In the genomic region with DNA sequence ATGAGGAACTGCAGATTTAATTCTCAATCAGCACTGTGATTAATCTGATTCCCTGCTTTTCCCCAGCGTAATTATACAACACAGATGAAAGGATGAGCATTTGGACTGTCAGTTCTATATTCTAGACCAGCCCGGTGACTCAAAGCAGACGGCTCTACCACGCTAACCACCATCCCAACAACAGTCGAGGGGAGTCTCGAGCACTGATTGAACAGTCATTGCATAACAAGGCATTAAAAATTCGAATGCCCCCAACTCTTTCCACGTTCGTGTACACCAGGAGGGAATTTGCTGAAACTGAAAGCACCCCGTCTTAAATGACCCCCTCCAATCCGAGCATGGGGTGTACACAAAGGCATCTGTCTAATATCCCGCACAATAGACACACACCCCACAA, we compare ENCODE assay signal across 8 cellular contexts. TPM values are rescaled to one million over a fixed set of nuclear protein-coding genes. Genes with fewer than 3 reads are reported as not detected.
DNase-seq lines count a peak whose midpoint lies in the region; ATAC-seq and TF ChIP-seq lines count a peak whose summit lies in the region.

No MANE protein-coding gene starts in this region.

- BruUV-seq in IMR-90 (replicated peaks; lab: Mats Ljungman, UMichigan) = no TSS peak

- H3K4me3 Mint-ChIP-seq in activated B cell treated with CpG ODN at 0.5 μM for 24 hours = peak overlapping the region; percentile 91

- H3K9me3 ChIP-seq in IMR-90 (ENCODE audit: control insufficient read depth, insufficient read depth, low read length) (no peaks in the 10 kb centered on the region), neuronal stem cell (replicated peaks in 1 of 2; ENCODE audit: control insufficient read depth in 2 of 2, insufficient read depth in 1 of 2, low read depth in 1 of 2, low read length in 2 of 2) (no peaks in the 10 kb centered on the region)

- TF ChIP-seq POLR2A in IMR-90 (IDR thresholded peaks at IDR 0.05; ENCODE audit: low read depth, low read length) = no peak

- H3K9me1 ChIP-seq in IMR-90 (ENCODE audit: insufficient read depth, low read length) = no peaks in the 10 kb centered on the region

- peak overlapping the region; percentile 89 for H2AFZ ChIP-seq in IMR-90 (replicated peaks; ENCODE audit: low read length, poor library complexity)
- peak overlapping the region; percentile 95 for H2AFZ ChIP-seq in neuronal stem cell (ENCODE audit: low read length)

- H3K4me1 Mint-ChIP-seq in activated B cell treated with CpG ODN at 0.5 μM for 24 hours = peaks cover 26% of the 10 kb centered on the region

- H3K9ac ChIP-seq in IMR-90 (ENCODE audit: low read depth, low read length) (peak overlapping the region; percentile 94), neuronal stem cell (ENCODE audit: low read depth, low read length, poor library complexity) (no peak overlapping the region)

- no peak for TF ChIP-seq RAD21 in IMR-90 (IDR thresholded peaks at IDR 0.05; ENCODE audit: low read length)

- peak overlapping the region; percentile 32; the same call in 1 of the 2 replicates for H3K56ac ChIP-seq in IMR-90 (ENCODE audit: extremely low read depth, insufficient read depth, low read length)

- H4K91ac ChIP-seq in IMR-90 (ENCODE audit: insufficient read depth, low read depth, low read length) (no peak overlapping the region), neuronal stem cell (ENCODE audit: low read depth, low read length, poor library complexity) (no peak overlapping the region)

- H3K36me3 ChIP-seq in IMR-90 (ENCODE audit: control insufficient read depth, insufficient read depth, low read length) (no peaks in the 10 kb centered on the region), neuronal stem cell (replicated peaks in 1 of 2; ENCODE audit: control insufficient read depth in 2 of 2, insufficient read depth in 2 of 2, low read length in 2 of 2) (no peaks in the 10 kb centered on the region)

- H3K4me3 ChIP-seq in IMR-90 (ENCODE audit: insufficient read depth, low read depth, low read length) = peak overlapping the region; percentile 92
- peak overlapping the region; percentile 67 for H3K4me3 ChIP-seq in epithelial cell of esophagus (ENCODE audit: low read length)
- H3K4me3 ChIP-seq in neuronal stem cell (ENCODE audit: low read length in 2 of 2) = peak overlapping the region; percentile 84 to 94

- no peaks in the 10 kb centered on the region for H3K9me3 Mint-ChIP-seq in activated B cell treated with CpG ODN at 0.5 μM for 24 hours

- H3K4me2 ChIP-seq in IMR-90 (ENCODE audit: low read depth, low read length) (peak overlapping the region; percentile 82), neuronal stem cell (ENCODE audit: insufficient read depth, low read length, poor library complexity, severe bottlenecking) (peak overlapping the region; percentile 40)

- peak overlapping the region; percentile 65 for H2BK5ac ChIP-seq in IMR-90 (ENCODE audit: low read depth, low read length, poor library complexity, severe bottlenecking)
- no peak overlapping the region for H2BK5ac ChIP-seq in neuronal stem cell (ENCODE audit: low read length)

- no peak overlapping the region for H3K4ac ChIP-seq in IMR-90 (ENCODE audit: low read depth, low read length)
- no peak overlapping the region for H3K4ac ChIP-seq in neuronal stem cell (ENCODE audit: low read length)

- H3K36me3 Mint-ChIP-seq in activated B cell treated with CpG ODN at 0.5 μM for 24 hours (ENCODE audit: low read depth) = no peaks in the 10 kb centered on the region

- H3K23ac ChIP-seq in IMR-90 (ENCODE audit: low read depth, low read length) (peak overlapping the region; percentile 65), neuronal stem cell (ENCODE audit: low read depth, low read length, poor library complexity) (no peak overlapping the region)

- in situ Hi-C loops in Caki2 (cut with HindIII; ENCODE audit: low pct_unique_long_range_greater_than_20kb, low sequenced_read_pairs) = no loop called here
- in situ Hi-C loops in IMR-90 (cut with MboI; ENCODE audit: low sequenced_read_pairs) = no loop called here

- H2BK15ac ChIP-seq in IMR-90 (ENCODE audit: low read depth, low read length) = no peak overlapping the region
- no peak overlapping the region for H2BK15ac ChIP-seq in neuronal stem cell (ENCODE audit: low read length)

- CTCF ChIA-PET in IMR-90 (lab: Yijun Ruan, JAX) = interaction anchor here (0.6 kb wide), 1 partner anchor 22 kb away, joined by 3 read pairs; no protein-coding TSS in a partner anchor
- CTCF ChIA-PET in activated B cell treated with CpG ODN at 0.5 μM for 24 hours (lab: Charles Lee) = no interaction called here

- H3K27me3 ChIP-seq in IMR-90 (ENCODE audit: control insufficient read depth, insufficient read depth, low read length) (peaks cover 7% of the 10 kb centered on the region), neuronal stem cell (ENCODE audit: control insufficient read depth in 3 of 3, insufficient read depth in 3 of 3, low read depth in 1 of 3, low read length in 3 of 3) (peaks cover 0 to 13% (median 0%) of the 10 kb centered on the region in 3 experiments)

- WGBS in IMR-90 (ENCODE audit: extremely low coverage in 2 of 2, insufficient read length in 1 of 2), 2 experiments = no CpG with 5 or more reads among the region's 12 CpGs
- no CpG with 5 or more reads among the region's 12 CpGs for WGBS in neuronal stem cell (ENCODE audit: extremely low coverage in 2 of 2, insufficient read length in 2 of 2, insufficient replicate concordance in 1 of 2), 2 donors

- TF ChIP-seq CTCF in IMR-90 (conservative IDR thresholded peaks at IDR 0.05; ENCODE audit: low read depth, low read length) = no peak
- TF ChIP-seq CTCF in activated B cell treated with CpG ODN at 0.5 μM for 24 hours (IDR thresholded peaks at IDR 0.05) = no peak
- no peak for TF ChIP-seq CTCF in epithelial cell of esophagus (IDR thresholded peaks at IDR 0.05; ENCODE audit: insufficient read depth, low read depth, low read length, missing control alignments)

- H2AK9ac ChIP-seq in IMR-90 (replicated peaks; ENCODE audit: low read depth, low read length, poor library complexity) = no peak overlapping the region

- no peak overlapping the region for H2BK120ac ChIP-seq in IMR-90 (ENCODE audit: low read depth, low read length)
- no peak overlapping the region for H2BK120ac ChIP-seq in neuronal stem cell (ENCODE audit: low read depth, low read length)

- no peak overlapping the region for H2BK12ac ChIP-seq in neuronal stem cell (ENCODE audit: low read length)

- peak overlapping the region; percentile 81 for H3K27ac Mint-ChIP-seq in activated B cell treated with CpG ODN at 0.5 μM for 24 hours

- no peak overlapping the region for H4K5ac ChIP-seq in IMR-90 (ENCODE audit: low read depth, low read length)

- no peak overlapping the region for H2BK20ac ChIP-seq in IMR-90 (ENCODE audit: low read depth, low read length)

- H2AK5ac ChIP-seq in IMR-90 (ENCODE audit: low read depth, low read length) (no peak overlapping the region), neuronal stem cell (ENCODE audit: low read depth, low read length) (no peak overlapping the region)

- no peaks in the 10 kb centered on the region for H3K4me1 ChIP-seq in IMR-90 (ENCODE audit: control insufficient read depth, insufficient read depth, low read length)
- no peaks in the 10 kb centered on the region for H3K4me1 ChIP-seq in neuronal stem cell (ENCODE audit: control insufficient read depth in 2 of 2, insufficient read depth in 1 of 2, low read depth in 1 of 2, low read length in 2 of 2)

- intact Hi-C loops in IMR-90 (cut with micrococcal nuclease) (loop anchor here (2.0 to 5.0 kb wide), 3 partner anchors 317 to 1635 kb away; no protein-coding TSS in a partner anchor), activated B cell treated with CpG ODN at 0.5 μM for 24 hours (cut with micrococcal nuclease) (loop anchor here (5.0 to 10.0 kb wide), 3 partner anchors 40 to 1023 kb away; no protein-coding TSS in a partner anchor)

- ATAC-seq in IMR-90 (ENCODE audit: low read depth) (no peak), activated B cell treated with CpG ODN at 0.5 μM for 24 hours (ENCODE audit: low read depth) (no peak), HG03135 (IDR thresholded peaks at IDR 0.05; ENCODE audit: unreplicated experiment) (no peak), GM18868 (IDR thresholded peaks at IDR 0.05; ENCODE audit: unreplicated experiment) (no peak)

- peak overlapping the region; percentile 81; the same call in 1 of the 2 replicates for H3K27ac ChIP-seq in IMR-90 (ENCODE audit: insufficient read depth, low read length)
- peak overlapping the region; percentile 85 for H3K27ac ChIP-seq in neuronal stem cell (replicated peaks; ENCODE audit: low read length)

- DNase-seq in Caki2 (ENCODE audit: low read depth) (peak; percentile 35), IMR-90 (peak; percentile 27), activated B cell treated with CpG ODN at 0.5 μM for 24 hours (no peak), epithelial cell of esophagus (ENCODE audit: low read depth) (peak; percentile 41), neuronal stem cell (ENCODE audit: low spot score) (no peak), GF-D8 (lab: John Stamatoyannopoulos, UW) (no peak)

- POLR2A ChIA-PET in IMR-90 (lab: Charles Lee; ENCODE audit: unreplicated experiment) = no interaction called here
- POLR2A ChIA-PET in activated B cell treated with CpG ODN at 0.5 μM for 24 hours (lab: Charles Lee) = interaction anchor here (0.6 kb wide), 2 partner anchors 52 to 62 kb away, joined by 5 read pairs; no protein-coding TSS in a partner anchor

- H3K18ac ChIP-seq in IMR-90 (ENCODE audit: low read depth, low read length) (0 out of 2 replicates have a peak overlapping the region, but pooled peaks have one; percentile 7), neuronal stem cell (ENCODE audit: low read length) (no peak overlapping the region)

- no peaks in the 10 kb centered on the region for H3K27me3 Mint-ChIP-seq in activated B cell treated with CpG ODN at 0.5 μM for 24 hours

- no peak overlapping the region for H4K8ac ChIP-seq in IMR-90 (ENCODE audit: low read depth in 2 of 2, low read length in 2 of 2)
- no peak overlapping the region for H4K8ac ChIP-seq in neuronal stem cell (ENCODE audit: low read depth, low read length)

- dilution Hi-C loops in IMR-90 (cut with HindIII; ENCODE audit: low sequenced_read_pairs, unreplicated experiment) = no loop called here

- H3K79me1 ChIP-seq in IMR-90 (ENCODE audit: low read depth in 1 of 2, low read length in 2 of 2) (peaks cover 0 to 10% of the 10 kb centered on the region in 2 experiments; a peak in 3 of 4 replicates), neuronal stem cell (ENCODE audit: low read depth, low read length) (no peaks in the 10 kb centered on the region)

- H4K20me1 ChIP-seq in IMR-90 (ENCODE audit: insufficient read depth, low read length) = no peaks in the 10 kb centered on the region; the same call in 1 of the 2 replicates

- peak overlapping the region; percentile 50 for H3K14ac ChIP-seq in IMR-90 (replicated peaks; ENCODE audit: low read depth, low read length)
- no peak overlapping the region for H3K14ac ChIP-seq in neuronal stem cell (ENCODE audit: low read length)

RNA-seq across cellular contexts. Expression of gene CASK, which starts 1.2 kb away (rescaled TPM):
- 36.7 and 42.5 TPM in 2 replicates for total RNA-seq in Caki2 (2014; rRNA removed; shearing (Covaris generic); ENCODE audit: low replicate concordance)
- total RNA-seq in IMR-90 (2012; rRNA removed) (17.7 and 21.9 TPM in 2 replicates), activated B cell treated with CpG ODN at 0.5 μM for 24 hours (21.5 and 23.0 TPM in 2 replicates)
- polyA plus RNA-seq in IMR-90 (2012; rRNA removed) = 9.2 and 9.4 TPM in 2 replicates
- 2.9 and 3.7 TPM in 2 replicates for polyA plus RNA-seq in IMR-90 (2012; cell fraction: cytosol; rRNA removed)
- polyA plus RNA-seq in IMR-90 (2012; cell fraction: nucleus; rRNA removed; ENCODE audit: low replicate concordance) = 1.7 and 6.2 TPM in 2 replicates
- polyA plus RNA-seq in neuronal stem cell (2013, experiment 1 of 2) = 44.3 TPM
- 45.2 TPM for polyA plus RNA-seq in neuronal stem cell (2013, experiment 2 of 2)

Comparison
In these comparisons a context has a peak if more than half of its experiments do, and no peak if none do; other contexts are left out.
1. DNase-seq: peak in Caki2 (single experiment), IMR-90 (single experiment) and epithelial cell of esophagus (single experiment); none in activated B cell treated with CpG ODN at 0.5 μM for 24 hours (single experiment), neuronal stem cell (single experiment) and GF-D8 (single experiment).
2. Peak in every context shown above with its lines, with median percentiles within 50 percentile points of each other: H3K4me3 ChIP-seq.